Comparison of ENCODE assay signal across 8 cellular contexts in genomic region chr11:64688534-64688982, GRCh38. TPM values are rescaled to one million over a fixed set of nuclear protein-coding genes. Genes with fewer than 3 reads are reported as not detected.
DNase-seq lines count a peak whose midpoint lies in the region; ATAC-seq and TF ChIP-seq lines count a peak whose summit lies in the region.

No MANE protein-coding gene starts in this region.

- no peak overlapping the region for H3K9ac ChIP-seq in neuronal stem cell (ENCODE audit: low read depth, low read length, poor library complexity)

- no peak overlapping the region for H3K23ac ChIP-seq in neuronal stem cell (ENCODE audit: low read depth, low read length, poor library complexity)

- peak overlapping the region; percentile 91 for H2AFZ ChIP-seq in neuronal stem cell (ENCODE audit: low read length)

- H3K18ac ChIP-seq in neuronal stem cell (ENCODE audit: low read length) = peak overlapping the region; percentile 88

- no peak overlapping the region for H2BK120ac ChIP-seq in neuronal stem cell (ENCODE audit: low read depth, low read length)

- no peaks in the 10 kb centered on the region for H3K36me3 Mint-ChIP-seq in Calu3 (ENCODE audit: insufficient read depth, unreplicated experiment)

- H4K8ac ChIP-seq in neuronal stem cell (ENCODE audit: low read depth, low read length) = no peak overlapping the region

- no peaks in the 10 kb centered on the region for H3K4me1 Mint-ChIP-seq in Calu3 (ENCODE audit: low read depth, unreplicated experiment)

- no peak overlapping the region for H2BK12ac ChIP-seq in neuronal stem cell (ENCODE audit: low read length)

- H2AK5ac ChIP-seq in neuronal stem cell (ENCODE audit: low read depth, low read length) = no peak overlapping the region

- peak; percentile 79 for ATAC-seq in GM21786 (IDR thresholded peaks at IDR 0.05; ENCODE audit: unreplicated experiment)

- BruUV-seq in Calu3 (replicated peaks; lab: Mats Ljungman, UMichigan) = no TSS peak

- H3K79me1 ChIP-seq in neuronal stem cell (ENCODE audit: low read depth, low read length) = no peaks in the 10 kb centered on the region

- H2BK15ac ChIP-seq in neuronal stem cell (ENCODE audit: low read length) = no peak overlapping the region

- no peaks in the 10 kb centered on the region for H3K4me1 ChIP-seq in SJCRH30
- H3K4me1 ChIP-seq in neuronal stem cell (ENCODE audit: control insufficient read depth in 2 of 2, insufficient read depth in 1 of 2, low read depth in 1 of 2, low read length in 2 of 2) = peaks cover 5 to 14% of the 10 kb centered on the region in 2 donors

- H3K9me3 Mint-ChIP-seq in Calu3 (ENCODE audit: low read depth, unreplicated experiment) = no peaks in the 10 kb centered on the region

- TF ChIP-seq CTCF in Calu3 (IDR thresholded peaks at IDR 0.05; ENCODE audit: unreplicated experiment) = peak; percentile 88

- H3K4me2 ChIP-seq in neuronal stem cell (ENCODE audit: insufficient read depth, low read length, poor library complexity, severe bottlenecking) = peak overlapping the region; percentile 53

- H3K9me3 ChIP-seq in SJCRH30 (replicated peaks) (no peaks in the 10 kb centered on the region), neuronal stem cell (replicated peaks in 1 of 2; ENCODE audit: control insufficient read depth in 2 of 2, insufficient read depth in 1 of 2, low read depth in 1 of 2, low read length in 2 of 2) (no peaks in the 10 kb centered on the region)

- H3K36me3 ChIP-seq in SJCRH30 = no peaks in the 10 kb centered on the region
- no peaks in the 10 kb centered on the region for H3K36me3 ChIP-seq in neuronal stem cell (replicated peaks in 1 of 2; ENCODE audit: control insufficient read depth in 2 of 2, insufficient read depth in 2 of 2, low read length in 2 of 2)

- DNase-seq in Calu3 = peak; percentile 91
- DNase-seq in NAMALWA (ENCODE audit: low spot score) = peak; percentile 97
- DNase-seq in SJCRH30 = peak; percentile 91 to 94
- DNase-seq in activated gamma-delta T cell treated with anti-CD3 and anti-CD28 coated beads, Interleukin-2, amount 50 U/mL, for 16 hours (ENCODE audit: low read depth) = peak; percentile 91
- peak; percentile 91 for DNase-seq in germinal center (ENCODE audit: low spot score)
- peak; percentile 93 for DNase-seq in neuronal stem cell (ENCODE audit: low spot score)
- peak; percentile 67 for DNase-seq in stromal cell of bone marrow (ENCODE audit: low read depth)

- peak overlapping the region; percentile 80 for H3K27ac ChIP-seq in SJCRH30
- no peak overlapping the region for H3K27ac ChIP-seq in neuronal stem cell (replicated peaks; ENCODE audit: low read length)

- peak overlapping the region; percentile 36 for H3K4me3 Mint-ChIP-seq in Calu3 (ENCODE audit: low read depth, unreplicated experiment)

- CTCF ChIA-PET in Calu3 (lab: Charles Lee) = interaction anchor here (0.6 to 1.8 kb wide), 13 partner anchors 9 to 371 kb away, joined by 3 to 11 read pairs (median 3); partner anchors contain the start of gene TRMT112

- H2BK5ac ChIP-seq in neuronal stem cell (ENCODE audit: low read length) = no peak overlapping the region

- H3K4me3 ChIP-seq in SJCRH30 = peak overlapping the region; percentile 63
- H3K4me3 ChIP-seq in neuronal stem cell (ENCODE audit: low read length in 2 of 2) = peak overlapping the region; percentile 54 to 76

- H3K14ac ChIP-seq in neuronal stem cell (ENCODE audit: low read length) = no peak overlapping the region

- peaks cover 100% of the 10 kb centered on the region for H3K27me3 Mint-ChIP-seq in Calu3 (ENCODE audit: unreplicated experiment)

- H4K91ac ChIP-seq in neuronal stem cell (ENCODE audit: low read depth, low read length, poor library complexity) = no peak overlapping the region

- no CpG with 5 or more reads among the region's 13 CpGs for WGBS in neuronal stem cell (ENCODE audit: extremely low coverage in 2 of 2, insufficient read length in 2 of 2, insufficient replicate concordance in 1 of 2), 2 donors

- no peak overlapping the region for H3K4ac ChIP-seq in neuronal stem cell (ENCODE audit: low read length)

- H3K27me3 ChIP-seq in SJCRH30 = 0 out of 2 replicates have a peak, but pooled peaks cover 3% of the 10 kb centered on the region
- peaks cover 0 to 2% (median 0%) of the 10 kb centered on the region in 3 experiments for H3K27me3 ChIP-seq in neuronal stem cell (ENCODE audit: control insufficient read depth in 3 of 3, insufficient read depth in 3 of 3, low read depth in 1 of 3, low read length in 3 of 3)

- intact Hi-C loops in Calu3 (cut with micrococcal nuclease; ENCODE audit: unreplicated experiment) = no loop called here

- H3K27ac Mint-ChIP-seq in Calu3 (ENCODE audit: unreplicated experiment) = no peak overlapping the region

RNA-seq across cellular contexts. Expression of gene NRXN2, which starts 34.4 kb away (rescaled TPM):
- total RNA-seq in Calu3 (2022) = not detected in 2 replicates
- 0.08 and 0.51 TPM in 2 replicates for total RNA-seq in SJCRH30 (2014; rRNA removed; shearing (Covaris generic))
- polyA plus RNA-seq in neuronal stem cell (2013, experiment 1 of 2) = 33.3 TPM
- 33.6 TPM for polyA plus RNA-seq in neuronal stem cell (2013, experiment 2 of 2)

RNA-seq across cellular contexts. Expression of gene RASGRP2, which starts 55.4 kb away (rescaled TPM):
- total RNA-seq in Calu3 (2022) = not detected in 2 replicates
- 0.42 and 0.46 TPM in 2 replicates for total RNA-seq in SJCRH30 (2014; rRNA removed; shearing (Covaris generic))
- 1.3 TPM for polyA plus RNA-seq in neuronal stem cell (2013, experiment 1 of 2)
- 1.4 TPM for polyA plus RNA-seq in neuronal stem cell (2013, experiment 2 of 2)
